In the genomic region with DNA sequence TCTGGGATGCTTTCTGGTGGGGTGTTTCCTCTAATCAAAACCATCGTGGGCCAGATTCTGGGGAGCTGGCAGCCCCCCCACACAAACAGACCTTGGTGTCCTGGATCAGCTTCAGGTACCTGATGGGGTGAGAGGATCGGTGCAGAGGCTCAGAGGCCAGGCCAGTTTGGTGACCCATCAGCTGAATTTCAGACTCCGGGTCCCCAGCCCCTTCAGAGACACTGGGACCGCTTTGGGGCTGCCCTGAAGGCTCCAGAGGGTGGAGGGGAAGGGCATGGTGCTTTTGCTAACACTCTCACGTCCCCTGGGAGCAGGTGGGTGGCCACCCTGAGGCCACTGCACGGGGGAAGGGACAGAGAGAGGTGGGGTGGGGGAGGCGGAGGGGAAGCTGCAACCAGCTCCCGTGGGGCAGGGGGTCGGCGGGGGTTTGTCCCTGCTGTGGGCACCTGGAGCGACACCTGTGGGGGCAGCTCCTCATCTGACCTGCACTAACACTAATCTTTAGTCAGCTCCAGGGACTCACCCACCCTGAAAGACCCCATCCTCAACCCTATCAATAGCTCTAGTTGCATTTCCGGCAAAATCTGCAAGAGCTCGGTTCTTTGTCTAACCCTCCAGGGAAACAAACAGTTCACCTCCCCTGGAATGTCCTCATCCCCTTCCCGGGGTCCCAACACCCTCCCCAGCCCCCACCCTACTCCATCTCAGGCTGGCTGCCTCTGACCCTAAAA, we compare ENCODE assay signal across 14 cellular contexts.
DNase-seq lines count a peak whose midpoint lies in the region; TF ChIP-seq lines count a peak whose summit lies in the region.
"Had no signal": no experiment of that assay in that cellular context is flagged by ENCODE, and none has a peak within 500 bp of the region (broad histone marks: within the 10 kb centered on the region; RNA-seq: fewer than 3 reads in every experiment).

No MANE protein-coding gene starts in this region.

- H3K36me3 ChIP-seq in NT2/D1 (ENCODE audit: insufficient read depth, insufficient read length, low read length), result no peaks in the 10 kb centered on the region
- no peaks in the 10 kb centered on the region for H3K36me3 ChIP-seq in endodermal cell (ENCODE audit: control insufficient read depth, insufficient read depth, low read length)
- no peaks in the 10 kb centered on the region for H3K36me3 ChIP-seq in neural progenitor cell
- no peaks in the 10 kb centered on the region for H3K36me3 ChIP-seq in sigmoid colon
- H3K36me3 ChIP-seq: tibial nerve had no signal

- TF ChIP-seq CTCF in GM12865 (IDR thresholded peaks at IDR 0.05; ENCODE audit: insufficient read depth, low read depth, low read length, missing control alignments) (no peak), endodermal cell (conservative IDR thresholded peaks at IDR 0.05) (no peak), neural progenitor cell (IDR thresholded peaks at IDR 0.05) (no peak), sigmoid colon (IDR thresholded peaks at IDR 0.05) (no peak)

- TF ChIP-seq POLR2A in sigmoid colon (IDR thresholded peaks at IDR 0.05), result no peak

- no peaks in the 10 kb centered on the region for H3K9me3 ChIP-seq in NT2/D1 (ENCODE audit: insufficient read depth, low read length)
- no peaks in the 10 kb centered on the region for H3K9me3 ChIP-seq in endodermal cell (ENCODE audit: control insufficient read depth, low read length)
- no peaks in the 10 kb centered on the region for H3K9me3 ChIP-seq in neural progenitor cell (ENCODE audit: low read depth)
- H3K9me3 ChIP-seq in sigmoid colon, result no peaks in the 10 kb centered on the region
- H3K9me3 ChIP-seq: mucosa of descending colon, tibial nerve had no signal

- H3K27ac ChIP-seq in endodermal cell (ENCODE audit: low read depth, low read length), result no peak overlapping the region
- H3K27ac ChIP-seq in neural progenitor cell, result no peak overlapping the region
- no peak overlapping the region for H3K27ac ChIP-seq in sigmoid colon

- H3K4me1 Mint-ChIP-seq in endodermal cell (peaks cover 31% of the 10 kb centered on the region), neural progenitor cell (peaks cover 33% of the 10 kb centered on the region)

- H3K4me3 ChIP-seq in GM12865 (ENCODE audit: low read depth, low read length) (no peak overlapping the region), NT2/D1 (ENCODE audit: insufficient read length, low read depth) (peak overlapping the region; percentile 41), endodermal cell (ENCODE audit: low read length) (peak overlapping the region; percentile 71), neural progenitor cell (peak overlapping the region; percentile 68), sigmoid colon (no peak overlapping the region)
- H3K4me3 ChIP-seq: mucosa of descending colon had no signal

- intact Hi-C loops in sigmoid colon (cut with DNase I), result no loop called here

- TF ChIP-seq EP300 in sigmoid colon (IDR thresholded peaks at IDR 0.05), result no peak

- DNase-seq in GM12865 (ENCODE audit: low read depth) (peak; percentile 26), NT2/D1 (ENCODE audit: low read depth, low spot score) (no peak), endodermal cell (peak; percentile 74), neural progenitor cell (ENCODE audit: low spot score) (peak; percentile 46), SIG-M5 treated with dmso at 0.1 percent for 504 hours (lab: John Stamatoyannopoulos, UW; ENCODE audit: unreplicated experiment) (no peak), sigmoid colon (no peak), HCEC 1CT (no peak)
- DNase-seq: activated CD8-positive, alpha-beta memory T cell treated with anti-CD3 and anti-CD28 coated beads, Interleukin-2, amount 50 U/mL, for 4 hours; CD4-positive, alpha-beta memory T cell; foreskin melanocyte; NCI-H446 treated with DMSO at 0.1 percent for 48 hours had no signal

- 13 to 26% methylated on average over 4 to 13 of the region's 14 CpGs for WGBS in endodermal cell (ENCODE audit: insufficient coverage in 1 of 2, insufficient read length in 1 of 2), 2 experiments
- 24 to 27% methylated on average over 14 of the region's 14 CpGs for WGBS in sigmoid colon, 2 donors

- no peaks in the 10 kb centered on the region for H3K79me2 ChIP-seq in neural progenitor cell (ENCODE audit: low read depth)

- peak overlapping the region; percentile 64 for H3K9ac ChIP-seq in NT2/D1 (ENCODE audit: insufficient read length, low read depth)
- H3K9ac ChIP-seq in endodermal cell (ENCODE audit: extremely low read depth, low read length, poor library complexity, severe bottlenecking), result no peak overlapping the region
- no peak overlapping the region for H3K9ac ChIP-seq in neural progenitor cell

- H3K27me3 Mint-ChIP-seq in endodermal cell (ENCODE audit: insufficient read depth) (peaks cover 16% of the 10 kb centered on the region), neural progenitor cell (ENCODE audit: insufficient read depth, low read depth) (peaks cover 18% of the 10 kb centered on the region)

- H2AFZ ChIP-seq in neural progenitor cell (replicated peaks), result no peak overlapping the region

- H3K27ac Mint-ChIP-seq in endodermal cell (peak overlapping the region; percentile 26), neural progenitor cell (no peak overlapping the region)
- H3K27ac Mint-ChIP-seq: activated naive CD4-positive, alpha-beta T cell treated with anti-CD3 and anti-CD28 coated beads for 36 hours; CD4-positive, alpha-beta memory T cell had no signal

- H3K4me1 ChIP-seq in NT2/D1 (ENCODE audit: insufficient read depth, insufficient read length), result peaks cover 27% of the 10 kb centered on the region
- peaks cover 14% of the 10 kb centered on the region for H3K4me1 ChIP-seq in endodermal cell (ENCODE audit: control insufficient read depth, insufficient read depth, low read length)
- peaks cover 16% of the 10 kb centered on the region for H3K4me1 ChIP-seq in neural progenitor cell
- peaks cover 0 to 16% (median 14%) of the 10 kb centered on the region in 4 donors for H3K4me1 ChIP-seq in sigmoid colon

- H3F3A ChIP-seq in neural progenitor cell (ENCODE audit: low read depth), result peaks cover 34% of the 10 kb centered on the region

- H3K36me3 Mint-ChIP-seq in endodermal cell (ENCODE audit: low read depth) (no peaks in the 10 kb centered on the region), neural progenitor cell (no peaks in the 10 kb centered on the region)
- H3K36me3 Mint-ChIP-seq: CD4-positive, alpha-beta memory T cell had no signal

- H3K27me3 ChIP-seq in NT2/D1 (ENCODE audit: insufficient read depth, insufficient read length), result peaks cover 11% of the 10 kb centered on the region
- no peaks in the 10 kb centered on the region for H3K27me3 ChIP-seq in endodermal cell (ENCODE audit: control insufficient read depth, insufficient read depth, low read length, poor library complexity, severe bottlenecking)
- peaks cover 60% of the 10 kb centered on the region for H3K27me3 ChIP-seq in neural progenitor cell
- H3K27me3 ChIP-seq in sigmoid colon, result peaks cover 37 to 70% (median 54%) of the 10 kb centered on the region in 3 donors

- H4K20me1 ChIP-seq in neural progenitor cell (ENCODE audit: low read depth), result no peaks in the 10 kb centered on the region

- H3K4me3 Mint-ChIP-seq in endodermal cell, result peak overlapping the region; percentile 52
- peak overlapping the region; percentile 72 for H3K4me3 Mint-ChIP-seq in neural progenitor cell
- H3K4me3 Mint-ChIP-seq: activated naive CD4-positive, alpha-beta T cell treated with anti-CD3 and anti-CD28 coated beads for 36 hours had no signal

- H3K4me2 ChIP-seq in neural progenitor cell, result peak overlapping the region; percentile 96

- no peaks in the 10 kb centered on the region for H3K9me3 Mint-ChIP-seq in endodermal cell
- no peaks in the 10 kb centered on the region for H3K9me3 Mint-ChIP-seq in neural progenitor cell
- H3K9me3 Mint-ChIP-seq: activated naive CD4-positive, alpha-beta T cell treated with anti-CD3 and anti-CD28 coated beads for 36 hours; CD4-positive, alpha-beta memory T cell had no signal

Comparison
In these comparisons a context has a peak if more than half of its experiments do, and no peak if none do; other contexts are left out.
1. DNase-seq: peak in GM12865 (single experiment), endodermal cell (single experiment) and neural progenitor cell (single experiment); none in NT2/D1 (single experiment), SIG-M5 treated with dmso at 0.1 percent for 504 hours (single experiment), sigmoid colon (single experiment) and HCEC 1CT (single experiment).
2. H3K4me3 ChIP-seq: peak in NT2/D1 (single experiment), endodermal cell (single experiment) and neural progenitor cell (single experiment); none in GM12865 (single experiment) and sigmoid colon (0 of 4).